In genomic region chr9:109430231-109430630, GRCh38 we compare ENCODE assay signal across 33 cellular contexts.
"Had no signal": no experiment of that assay in that cellular context is flagged by ENCODE, and none has a peak within 500 bp of the region (broad histone marks: within the 10 kb centered on the region; RNA-seq: fewer than 3 reads in every experiment).

No MANE protein-coding gene starts in this region.

- H3K4me1 ChIP-seq: adrenal gland, body of pancreas, breast epithelium had no signal

- H3K9me3 ChIP-seq: adrenal gland, body of pancreas, breast epithelium had no signal

- ATAC-seq: activated CD8-positive, alpha-beta T cell treated with anti-CD3 and anti-CD28 coated beads for 36 hours; activated naive CD4-positive, alpha-beta T cell treated with anti-CD3 and anti-CD28 coated beads, Interleukin-2, amount 50 U/mL, for 72 hours; activated T-cell treated with anti-CD3 and anti-CD28 coated beads, Interleukin-2, amount 50 U/mL, for 4 hours; activated T-cell treated with anti-CD3 and anti-CD28 coated beads, Interleukin-2, amount 50 U/mL, for 72 hours; activated T-helper 17 cell treated with anti-CD3 and anti-CD28 coated beads, Interleukin-2, amount 50 U/mL, for 72 hours; body of pancreas had no signal

- H3K27ac ChIP-seq: adrenal gland, body of pancreas, brain microvascular endothelial cell, breast epithelium, VCaP had no signal

- H3K36me3 ChIP-seq: adrenal gland, breast epithelium had no signal

- H3K27me3 ChIP-seq: adrenal gland, body of pancreas, brain microvascular endothelial cell, breast epithelium had no signal

- H3K4me3 ChIP-seq: adrenal gland, body of pancreas, breast epithelium had no signal

- DNase-seq: activated B cell treated with CpG ODN at 0.5 μM for 24 hours; activated CD4-positive, alpha-beta memory T cell treated with anti-CD3 and anti-CD28 coated beads for 36 hours; activated CD4-positive, alpha-beta T cell treated with anti-CD3 and anti-CD28 coated beads for 4 hours; activated CD4-positive, alpha-beta T cell treated with anti-CD3 and anti-CD28 coated beads, Interleukin-2, amount 10 ng/mL, durations not matched to agents 24 days and 14 days; activated CD4-positive, alpha-beta T cell treated with anti-CD3 and anti-CD28 coated beads, Interleukin-2, amount 50 U/mL, for 1 hour; activated CD4-positive, alpha-beta T cell treated with anti-CD3 and anti-CD28 coated beads, Interleukin-2, amount 50 U/mL, for 4 hours; activated CD4-positive, CD25-positive, alpha-beta regulatory T cell treated with anti-CD3 and anti-CD28 coated beads, Interleukin-2, amount 50 U/mL, for 72 hours; activated CD8-positive, alpha-beta memory T cell treated with anti-CD3 and anti-CD28 coated beads, Interleukin-2, amount 50 U/mL, for 4 hours; activated CD8-positive, alpha-beta T cell treated with anti-CD3 and anti-CD28 coated beads for 36 hours; activated effector memory CD4-positive, alpha-beta T cell treated with anti-CD3 and anti-CD28 coated beads, Interleukin-2, amount 50 U/mL, for 16 hours; activated gamma-delta T cell treated with Interleukin-2 at 50 U/mL for 16 hours; activated naive CD4-positive, alpha-beta T cell; activated naive CD4-positive, alpha-beta T cell treated with anti-CD3 and anti-CD28 coated beads for 36 hours; activated naive CD4-positive, alpha-beta T cell treated with anti-CD3 and anti-CD28 coated beads, Interleukin-2, amount 50 U/mL, for 16 hours; activated naive CD8-positive, alpha-beta T cell treated with anti-CD3 and anti-CD28 coated beads for 36 hours; activated T-cell treated with anti-CD3 and anti-CD28 coated beads for 4 hours; activated T-cell treated with anti-CD3 and anti-CD28 coated beads, Interleukin-2, amount 50 U/mL, for 1 hour; activated T-cell treated with anti-CD3 and anti-CD28 coated beads, Interleukin-2, amount 50 U/mL, for 4 hours; activated T-cell treated with anti-CD3 and anti-CD28 coated beads, Interleukin-2, amount 50 U/mL, for 72 hours; amniotic stem cell; aorta; body of pancreas; brain microvascular endothelial cell; caudate nucleus; cerebellar nuclear complex; T-helper 1 cell; T-helper 2 cell; T-helper 9 cell had no signal
